ENCODE assay signal across 8 cellular contexts in the genomic region with DNA sequence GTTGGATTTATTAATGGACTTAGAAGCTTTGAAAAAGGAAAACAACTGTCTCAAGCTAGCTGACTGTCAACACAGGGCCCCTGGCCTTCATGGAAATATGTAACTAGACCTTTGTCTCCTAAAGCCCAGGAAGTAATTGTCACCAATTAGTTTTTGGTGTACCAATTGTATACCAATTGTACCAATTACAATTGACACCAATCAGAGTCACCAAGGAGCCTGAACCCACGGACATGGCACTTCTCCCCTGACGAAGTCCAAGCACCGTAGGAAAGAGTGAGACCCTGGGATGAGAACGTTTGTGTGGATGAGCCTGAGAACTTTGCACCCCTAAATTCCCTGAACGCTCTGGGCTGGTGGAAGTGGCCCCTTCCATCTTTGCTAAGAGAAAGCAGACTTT.
"Had no signal": no experiment of that assay in that cellular context is flagged by ENCODE, and none has a peak within 500 bp of the region (broad histone marks: within the 10 kb centered on the region; RNA-seq: fewer than 3 reads in every experiment).

No MANE protein-coding gene starts in this region.

- ATAC-seq: GM12878 had no signal

- H3K4me3 ChIP-seq: GM12878 had no signal

- FAIRE-seq: G401.6, GM12878, GM12891, GM12892, GM18507, GM19239 had no signal

- DNase-seq: GDM1, GF-D8 had no signal
